In the genomic region with DNA sequence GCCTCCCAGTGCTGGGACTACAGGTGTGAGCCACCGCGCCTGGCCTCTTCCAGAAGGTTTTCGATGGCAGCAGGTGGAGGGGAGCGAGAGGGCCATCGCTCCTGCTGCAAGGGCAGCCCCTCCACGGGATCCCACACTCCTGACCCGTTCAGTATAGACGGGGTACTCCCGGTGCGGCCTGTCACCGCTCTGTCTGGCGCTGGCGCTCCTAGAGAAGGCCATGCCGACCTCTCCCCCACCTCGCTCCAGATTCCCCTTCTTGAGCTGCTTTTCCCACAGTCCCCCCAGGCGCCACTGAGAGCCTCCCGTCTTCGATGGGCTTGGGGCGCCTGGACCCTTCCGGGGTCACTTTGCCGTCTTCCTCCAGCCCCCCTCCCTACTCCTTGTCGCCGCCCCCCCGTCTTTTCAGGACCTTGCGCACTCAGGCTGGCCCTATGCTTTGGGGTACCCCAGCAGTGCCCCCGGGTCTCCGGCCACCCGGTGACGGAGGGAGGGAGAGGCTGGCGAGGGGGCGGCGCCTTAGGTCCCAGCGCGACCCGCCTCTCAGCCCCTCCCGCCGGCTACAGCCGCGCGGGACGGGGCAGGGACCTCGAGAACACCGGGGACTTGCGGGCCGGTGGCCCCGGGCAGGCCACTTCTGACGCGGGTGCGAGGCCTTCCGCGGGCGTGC, we compare ENCODE assay signal across 1 cellular context.
TF ChIP-seq lines count a peak whose summit lies in the region.

No MANE protein-coding gene starts in this region.

TF ChIP-seq in K562, 482 proteins besides CTCF, POLR2A, EP300 and RAD21:
- TF ChIP-seq HNRNPLL (IDR thresholded peaks at IDR 0.05; ENCODE audit: low read depth, low read length, poor library complexity, severe bottlenecking) (no peak), POLR2G (IDR thresholded peaks at IDR 0.05; ENCODE audit: low read depth, low read length) (peak; percentile 47)
- TF ChIP-seq, protein P1, sequence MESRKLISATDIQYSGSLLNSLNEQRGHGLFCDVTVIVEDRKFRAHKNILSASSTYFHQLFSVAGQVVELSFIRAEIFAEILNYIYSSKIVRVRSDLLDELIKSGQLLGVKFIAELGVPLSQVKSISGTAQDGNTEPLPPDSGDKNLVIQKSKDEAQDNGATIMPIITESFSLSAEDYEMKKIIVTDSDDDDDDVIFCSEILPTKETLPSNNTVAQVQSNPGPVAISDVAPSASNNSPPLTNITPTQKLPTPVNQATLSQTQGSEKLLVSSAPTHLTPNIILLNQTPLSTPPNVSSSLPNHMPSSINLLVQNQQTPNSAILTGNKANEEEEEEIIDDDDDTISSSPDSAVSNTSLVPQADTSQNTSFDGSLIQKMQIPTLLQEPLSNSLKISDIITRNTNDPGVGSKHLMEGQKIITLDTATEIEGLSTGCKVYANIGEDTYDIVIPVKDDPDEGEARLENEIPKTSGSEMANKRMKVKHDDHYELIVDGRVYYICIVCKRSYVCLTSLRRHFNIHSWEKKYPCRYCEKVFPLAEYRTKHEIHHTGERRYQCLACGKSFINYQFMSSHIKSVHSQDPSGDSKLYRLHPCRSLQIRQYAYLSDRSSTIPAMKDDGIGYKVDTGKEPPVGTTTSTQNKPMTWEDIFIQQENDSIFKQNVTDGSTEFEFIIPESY (CRISPR knock-in tag; IDR thresholded peaks at IDR 0.05), result peak; percentile 64
